Comparison of ENCODE assay signal across 8 cellular contexts in the genomic region with DNA sequence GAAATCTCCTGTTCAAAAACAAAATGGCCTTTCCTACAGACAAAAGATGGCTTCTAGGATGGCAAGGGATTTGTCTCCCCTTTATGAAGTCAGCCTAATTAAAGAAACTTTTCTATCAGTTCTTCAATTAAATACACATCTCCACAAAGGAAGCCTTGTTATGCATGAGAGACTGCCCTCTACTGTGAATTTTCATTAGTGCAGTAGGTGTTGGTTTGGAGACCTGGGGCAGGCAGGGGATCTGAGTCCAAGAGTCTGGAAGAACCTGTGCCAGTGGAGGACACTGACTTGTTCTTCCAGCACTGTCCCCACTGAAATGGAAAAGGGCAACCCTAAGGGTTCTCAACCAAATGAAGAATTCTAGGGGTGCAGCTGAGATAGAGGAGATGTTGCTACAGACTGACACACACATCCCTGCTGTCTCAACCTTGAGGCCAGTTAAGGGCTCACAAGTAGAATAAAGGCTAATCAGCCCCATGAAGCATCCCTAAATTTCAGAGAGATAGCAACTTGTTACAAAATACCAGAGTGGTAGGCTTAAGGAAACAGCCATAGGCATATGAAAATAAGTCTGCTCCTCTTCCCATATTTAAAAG.
DNase-seq lines count a peak whose midpoint lies in the region; ATAC-seq, FAIRE-seq and TF ChIP-seq lines count a peak whose summit lies in the region.

No MANE protein-coding gene starts in this region.

- H3K27me3 Mint-ChIP-seq in activated T-cell treated with anti-CD3 and anti-CD28 coated beads, Interleukin-2, amount 50 U/mL, for 4 hours (ENCODE audit: low read depth) = no peaks in the 10 kb centered on the region

- TF ChIP-seq POLR2A in stomach (IDR thresholded peaks at IDR 0.05) = no peak

- no peaks in the 10 kb centered on the region for H3K9me3 Mint-ChIP-seq in activated T-cell treated with anti-CD3 and anti-CD28 coated beads, Interleukin-2, amount 50 U/mL, for 4 hours

- H3K4me3 ChIP-seq in iPS DF 6.9 (ENCODE audit: low read length) (no peak overlapping the region), stomach (no peak overlapping the region)

- H3K4me1 ChIP-seq in iPS DF 6.9 (ENCODE audit: control insufficient read depth, insufficient read depth, low read length) (no peaks in the 10 kb centered on the region), stomach (peaks cover 0 to 8% (median 3%) of the 10 kb centered on the region in 4 donors)

- TF ChIP-seq CTCF in D721Med (IDR thresholded peaks at IDR 0.05; ENCODE audit: insufficient read depth, missing control alignments) = peak; percentile 56
- peak in 5 of 7 experiments; percentile 42 to 79 (median 61) for TF ChIP-seq CTCF in stomach (IDR thresholded peaks at IDR 0.05)

- H3K27ac ChIP-seq in iPS DF 6.9 (ENCODE audit: low read length) = no peak overlapping the region
- H3K27ac ChIP-seq in stomach = no peak overlapping the region

- ATAC-seq in GM18909 (IDR thresholded peaks at IDR 0.05; ENCODE audit: poor library complexity, unreplicated experiment) = peak; percentile 55
- ATAC-seq in activated T-cell treated with anti-CD3 and anti-CD28 coated beads, Interleukin-2, amount 50 U/mL, for 4 hours = no peak

- no peak overlapping the region for H3K4me3 Mint-ChIP-seq in activated T-cell treated with anti-CD3 and anti-CD28 coated beads, Interleukin-2, amount 50 U/mL, for 4 hours

- no peaks in the 10 kb centered on the region for H3K9me3 ChIP-seq in iPS DF 6.9 (ENCODE audit: control insufficient read depth, insufficient read depth, low read length)
- H3K9me3 ChIP-seq in stomach = no peaks in the 10 kb centered on the region

- TF ChIP-seq EP300 in stomach (IDR thresholded peaks at IDR 0.05) = no peak

- no peaks in the 10 kb centered on the region for H3K4me1 Mint-ChIP-seq in activated T-cell treated with anti-CD3 and anti-CD28 coated beads, Interleukin-2, amount 50 U/mL, for 4 hours (ENCODE audit: low read depth)

- no peak for FAIRE-seq in D721Med (lab: Jason Lieb, UNC)

- H3K36me3 ChIP-seq in iPS DF 6.9 (ENCODE audit: control insufficient read depth, insufficient read depth, low read length) (no peaks in the 10 kb centered on the region), stomach (no peaks in the 10 kb centered on the region)

- DNase-seq in D721Med (ENCODE audit: insufficient read length, low spot score) (no peak), NCI-H1105 treated with DMSO at 0.1 percent for 48 hours (lab: John Stamatoyannopoulos, UW) (peak; percentile 34), astrocyte of the hippocampus (ENCODE audit: low read depth, low spot score) (peak; percentile 86), iPS DF 6.9 (ENCODE audit: low read depth, low spot score) (peak; percentile 39), stomach (no peak), UCSD-AML1 (lab: John Stamatoyannopoulos, UW; ENCODE audit: unreplicated experiment) (no peak)
- DNase-seq in activated T-cell treated with anti-CD3 and anti-CD28 coated beads, Interleukin-2, amount 50 U/mL, for 4 hours = no peak

- intact Hi-C loops in stomach (cut with DNase I; ENCODE audit: low total_unique reads) = loop anchor here (5.0 kb wide), 1 partner anchor 367 kb away; no protein-coding TSS in a partner anchor

- H3K27me3 ChIP-seq in iPS DF 6.9 (ENCODE audit: control insufficient read depth, insufficient read depth, low read length) (no peaks in the 10 kb centered on the region), stomach (no peaks in the 10 kb centered on the region)

- H3K36me3 Mint-ChIP-seq in activated T-cell treated with anti-CD3 and anti-CD28 coated beads, Interleukin-2, amount 50 U/mL, for 4 hours (ENCODE audit: insufficient read depth) = no peaks in the 10 kb centered on the region

Comparison
In these comparisons a context has a peak if more than half of its experiments do, and no peak if none do; other contexts are left out.
1. DNase-seq: peak in NCI-H1105 treated with DMSO at 0.1 percent for 48 hours (single experiment), astrocyte of the hippocampus (single experiment) and iPS DF 6.9 (single experiment); none in D721Med (single experiment), stomach (single experiment), activated T-cell treated with anti-CD3 and anti-CD28 coated beads, Interleukin-2, amount 50 U/mL, for 4 hours (single experiment) and UCSD-AML1 (single experiment).